20 cellular contexts compared by ENCODE assay signal in the genomic region with DNA sequence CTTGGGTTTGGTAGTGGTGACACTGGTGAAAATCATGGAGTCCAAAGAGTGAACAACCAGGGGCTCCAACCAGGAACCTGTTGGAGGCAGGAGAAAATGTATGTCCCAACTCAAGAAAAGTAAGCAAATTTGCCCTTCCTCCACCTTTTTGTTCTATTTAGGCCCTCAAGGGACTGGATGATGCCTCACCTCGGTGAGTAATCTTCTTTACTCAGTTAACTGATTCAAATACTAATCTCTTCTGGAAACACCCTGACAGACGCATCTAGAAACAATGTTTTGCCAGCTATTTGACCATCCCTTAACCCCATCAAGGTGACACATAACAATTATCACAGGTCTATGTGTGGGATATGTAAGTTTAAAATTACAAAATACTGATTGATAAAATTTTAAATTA.
DNase-seq lines count a peak whose midpoint lies in the region; ATAC-seq, FAIRE-seq and TF ChIP-seq lines count a peak whose summit lies in the region.
"Had no signal": no experiment of that assay in that cellular context is flagged by ENCODE, and none has a peak within 500 bp of the region (broad histone marks: within the 10 kb centered on the region; RNA-seq: fewer than 3 reads in every experiment).

No MANE protein-coding gene starts in this region.

- TF ChIP-seq CTCF in A549 (IDR thresholded peaks at IDR 0.05) (no peak), RWPE2 (IDR thresholded peaks at IDR 0.05; ENCODE audit: poor library complexity, severe bottlenecking) (no peak), lower lobe of right lung (IDR thresholded peaks at IDR 0.05) (no peak), mesothelial cell of epicardium (IDR thresholded peaks at IDR 0.05; ENCODE audit: unreplicated experiment) (no peak)

- no peak for TF ChIP-seq EP300 in A549 (IDR thresholded peaks at IDR 0.05)

- H3K4me1 Mint-ChIP-seq in mesothelial cell of epicardium = no peaks in the 10 kb centered on the region

- WGBS in A549 (ENCODE audit: missing lambda C conversion rate) = 2% methylated on average over 2 of the region's 2 CpGs

- intact Hi-C loops in lower lobe of right lung (cut with DNase I) = no loop called here

- no peak overlapping the region for H3K4me3 Mint-ChIP-seq in mesothelial cell of epicardium

- H3K4me2 ChIP-seq in A549 = peak overlapping the region; percentile 52
- H3K4me2 ChIP-seq: SK-N-SH had no signal

- CTCF ChIA-PET in A549 (lab: Yijun Ruan, JAX) = no interaction called here

- TF ChIP-seq RAD21 in A549 (conservative IDR thresholded peaks at IDR 0.05 in 1 of 2, IDR thresholded peaks at IDR 0.05 in 1 of 2) = no peak

- no peak overlapping the region for H3K27ac Mint-ChIP-seq in mesothelial cell of epicardium

- DNase-seq in A549 (ENCODE audit: low read depth in 1 of 2, low spot score in 1 of 2) (peak in 1 of 2 experiments; percentile 75), HT1080 (ENCODE audit: low read depth) (peak; percentile 59), RWPE2 (ENCODE audit: low spot score) (no peak), epithelial cell of prostate (ENCODE audit: low read depth, low spot score) (peak; percentile 75), lower lobe of right lung (no peak), amniotic stem cell (lab: John Stamatoyannopoulos, UW) (no peak), mesothelial cell of epicardium (ENCODE audit: low spot score in 2 of 2, unreplicated experiment in 2 of 2) (no peak)
- no peak for DNase-seq in activated CD4-positive, alpha-beta T cell treated with anti-CD3 and anti-CD28 coated beads, Interleukin-2, amount 50 U/mL, for 48 hours
- DNase-seq: C1 segment of cervical spinal cord, DMS53, GM23248, KG1, NCI-H1105 treated with DMSO at 0.1 percent for 48 hours, NCI-H187 treated with DMSO at 0.1 percent for 48 hours, NCI-H446 treated with DMSO at 0.1 percent for 48 hours, NCI-H774, SK-N-SH had no signal

- TF ChIP-seq POLR2A in A549 (IDR thresholded peaks at IDR 0.05; ENCODE audit: low read length) = no peak

- no peaks in the 10 kb centered on the region for H3K36me3 Mint-ChIP-seq in mesothelial cell of epicardium

- H3K9me3 ChIP-seq in A549 (no peaks in the 10 kb centered on the region), RWPE2 (ENCODE audit: severe bottlenecking) (no peaks in the 10 kb centered on the region), lower lobe of right lung (no peaks in the 10 kb centered on the region)
- H3K9me3 ChIP-seq: SK-N-SH had no signal

- peaks cover 18% of the 10 kb centered on the region for H3K4me1 ChIP-seq in A549
- peaks cover 16% of the 10 kb centered on the region for H3K4me1 ChIP-seq in RWPE2 (ENCODE audit: insufficient read depth, poor library complexity, severe bottlenecking)
- no peaks in the 10 kb centered on the region for H3K4me1 ChIP-seq in lower lobe of right lung

- H3K4me3 ChIP-seq in A549 = no peak overlapping the region
- no peak overlapping the region for H3K4me3 ChIP-seq in RWPE2 (ENCODE audit: severe bottlenecking)
- no peak overlapping the region for H3K4me3 ChIP-seq in lower lobe of right lung
- H3K4me3 ChIP-seq: GM23248 had no signal

- H3K9me3 Mint-ChIP-seq in mesothelial cell of epicardium = peaks cover 4% of the 10 kb centered on the region

- FAIRE-seq in A549 (lab: Jason Lieb, UNC) = no peak
- FAIRE-seq: G401.6 had no signal

- no peaks in the 10 kb centered on the region for H3K27me3 Mint-ChIP-seq in mesothelial cell of epicardium (ENCODE audit: low read depth)

- POLR2A ChIA-PET in A549 (lab: Yijun Ruan, JAX) = no interaction called here

- H3K27ac ChIP-seq in A549 = peak overlapping the region; percentile 61 to 69; a peak in 5 of 6 replicates
- H3K27ac ChIP-seq in RWPE2 (ENCODE audit: poor library complexity, severe bottlenecking) = peak overlapping the region; percentile 54
- peak overlapping the region; percentile 48 for H3K27ac ChIP-seq in epithelial cell of prostate
- H3K27ac ChIP-seq in lower lobe of right lung = no peak overlapping the region
- H3K27ac ChIP-seq: GM23248, HL-60 had no signal

- H3K27me3 ChIP-seq in RWPE2 (ENCODE audit: insufficient read depth, poor library complexity, severe bottlenecking) (no peaks in the 10 kb centered on the region), lower lobe of right lung (ENCODE audit: low read depth) (no peaks in the 10 kb centered on the region)

- no peaks in the 10 kb centered on the region for H3K36me3 ChIP-seq in RWPE2 (ENCODE audit: low read depth)
- no peaks in the 10 kb centered on the region for H3K36me3 ChIP-seq in lower lobe of right lung

- ATAC-seq in A549 = peak; percentile 47 to 79; a peak in 4 of 6 replicates
- ATAC-seq in RWPE2 (ENCODE audit: low read depth) = peak; percentile 100
- ATAC-seq in lower lobe of right lung = no peak
- ATAC-seq: Right ventricle myocardium inferior had no signal

TF ChIP-seq in A549, 52 proteins besides CTCF, POLR2A, EP300 and RAD21:
- TF ChIP-seq, protein P1, sequence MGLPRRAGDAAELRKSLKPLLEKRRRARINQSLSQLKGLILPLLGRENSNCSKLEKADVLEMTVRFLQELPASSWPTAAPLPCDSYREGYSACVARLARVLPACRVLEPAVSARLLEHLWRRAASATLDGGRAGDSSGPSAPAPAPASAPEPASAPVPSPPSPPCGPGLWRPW (IDR thresholded peaks at IDR 0.05) = no peak
- TF ChIP-seq RARB (CRISPR knock-in tag; IDR thresholded peaks at IDR 0.05) (no peak), JUNB (IDR thresholded peaks at IDR 0.05) (0 out of 2 replicates have a peak, but pooled peaks have one; percentile 17), CEBPB (IDR thresholded peaks at IDR 0.05) (0 out of 4 replicates have a peak, but pooled peaks of 1 of the 2 experiments have one; percentile 17), FOSB (CRISPR knock-in tag; IDR thresholded peaks at IDR 0.05) (no peak), CBX8 (IDR thresholded peaks at IDR 0.05) (no peak), GATA3 (IDR thresholded peaks at IDR 0.05; ENCODE audit: borderline replicate concordance) (peak; percentile 53; the same call in 1 of the 2 replicates), TFCP2L1 (CRISPR knock-in tag; IDR thresholded peaks at IDR 0.05) (no peak), PHF8 (IDR thresholded peaks at IDR 0.05; ENCODE audit: borderline replicate concordance, low read depth) (no peak), NPAS2 (CRISPR knock-in tag; IDR thresholded peaks at IDR 0.05; ENCODE audit: borderline replicate concordance) (no peak), FOSL2 (IDR thresholded peaks at IDR 0.05) (no peak), FOSL2 (CRISPR knock-in tag; IDR thresholded peaks at IDR 0.05) (peak; percentile 68), CHD2 (IDR thresholded peaks at IDR 0.05; ENCODE audit: low read length, partially characterized antibody) (no peak), MYC (IDR thresholded peaks at IDR 0.05; ENCODE audit: borderline replicate concordance, low read length) (no peak), KDM5A (IDR thresholded peaks at IDR 0.05) (no peak)
- TF ChIP-seq, protein P2, sequence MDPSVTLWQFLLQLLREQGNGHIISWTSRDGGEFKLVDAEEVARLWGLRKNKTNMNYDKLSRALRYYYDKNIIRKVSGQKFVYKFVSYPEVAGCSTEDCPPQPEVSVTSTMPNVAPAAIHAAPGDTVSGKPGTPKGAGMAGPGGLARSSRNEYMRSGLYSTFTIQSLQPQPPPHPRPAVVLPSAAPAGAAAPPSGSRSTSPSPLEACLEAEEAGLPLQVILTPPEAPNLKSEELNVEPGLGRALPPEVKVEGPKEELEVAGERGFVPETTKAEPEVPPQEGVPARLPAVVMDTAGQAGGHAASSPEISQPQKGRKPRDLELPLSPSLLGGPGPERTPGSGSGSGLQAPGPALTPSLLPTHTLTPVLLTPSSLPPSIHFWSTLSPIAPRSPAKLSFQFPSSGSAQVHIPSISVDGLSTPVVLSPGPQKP (IDR thresholded peaks at IDR 0.05; ENCODE audit: low read depth, low read length) = no peak
- TF ChIP-seq, protein P3, sequence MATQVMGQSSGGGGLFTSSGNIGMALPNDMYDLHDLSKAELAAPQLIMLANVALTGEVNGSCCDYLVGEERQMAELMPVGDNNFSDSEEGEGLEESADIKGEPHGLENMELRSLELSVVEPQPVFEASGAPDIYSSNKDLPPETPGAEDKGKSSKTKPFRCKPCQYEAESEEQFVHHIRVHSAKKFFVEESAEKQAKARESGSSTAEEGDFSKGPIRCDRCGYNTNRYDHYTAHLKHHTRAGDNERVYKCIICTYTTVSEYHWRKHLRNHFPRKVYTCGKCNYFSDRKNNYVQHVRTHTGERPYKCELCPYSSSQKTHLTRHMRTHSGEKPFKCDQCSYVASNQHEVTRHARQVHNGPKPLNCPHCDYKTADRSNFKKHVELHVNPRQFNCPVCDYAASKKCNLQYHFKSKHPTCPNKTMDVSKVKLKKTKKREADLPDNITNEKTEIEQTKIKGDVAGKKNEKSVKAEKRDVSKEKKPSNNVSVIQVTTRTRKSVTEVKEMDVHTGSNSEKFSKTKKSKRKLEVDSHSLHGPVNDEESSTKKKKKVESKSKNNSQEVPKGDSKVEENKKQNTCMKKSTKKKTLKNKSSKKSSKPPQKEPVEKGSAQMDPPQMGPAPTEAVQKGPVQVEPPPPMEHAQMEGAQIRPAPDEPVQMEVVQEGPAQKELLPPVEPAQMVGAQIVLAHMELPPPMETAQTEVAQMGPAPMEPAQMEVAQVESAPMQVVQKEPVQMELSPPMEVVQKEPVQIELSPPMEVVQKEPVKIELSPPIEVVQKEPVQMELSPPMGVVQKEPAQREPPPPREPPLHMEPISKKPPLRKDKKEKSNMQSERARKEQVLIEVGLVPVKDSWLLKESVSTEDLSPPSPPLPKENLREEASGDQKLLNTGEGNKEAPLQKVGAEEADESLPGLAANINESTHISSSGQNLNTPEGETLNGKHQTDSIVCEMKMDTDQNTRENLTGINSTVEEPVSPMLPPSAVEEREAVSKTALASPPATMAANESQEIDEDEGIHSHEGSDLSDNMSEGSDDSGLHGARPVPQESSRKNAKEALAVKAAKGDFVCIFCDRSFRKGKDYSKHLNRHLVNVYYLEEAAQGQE (IDR thresholded peaks at IDR 0.05) = no peak
TF ChIP-seq in A549: peak in this region for 4.

Comparison
In these comparisons a context has a peak if more than half of its experiments do, and no peak if none do; other contexts are left out.
1. ATAC-seq: peak in A549 (2 of 2) and RWPE2 (single experiment); none in lower lobe of right lung (0 of 2).
2. DNase-seq: peak in HT1080 (single experiment) and epithelial cell of prostate (single experiment); none in RWPE2 (single experiment), activated CD4-positive, alpha-beta T cell treated with anti-CD3 and anti-CD28 coated beads, Interleukin-2, amount 50 U/mL, for 48 hours (0 of 2), lower lobe of right lung (single experiment), amniotic stem cell (single experiment) and mesothelial cell of epicardium (0 of 2).